ENCODE assay signal across 7 cellular contexts in genomic region chr6:138651491-138651890, GRCh38.
"Had no signal": no experiment of that assay in that cellular context is flagged by ENCODE, and none has a peak within 500 bp of the region (broad histone marks: within the 10 kb centered on the region; RNA-seq: fewer than 3 reads in every experiment).

No MANE protein-coding gene starts in this region.

- DNase-seq: GDM1, GF-D8 had no signal

- H3K4me3 ChIP-seq: GM12878 had no signal

- FAIRE-seq: GM12878, GM12891, GM12892, GM18507, GM19239 had no signal

- ATAC-seq: GM12878 had no signal
